12 cellular contexts compared by ENCODE assay signal in genomic region chr12:52952082-52952801, GRCh38. TPM values are rescaled to one million over a fixed set of nuclear protein-coding genes. Genes with fewer than 3 reads are reported as not detected.
DNase-seq lines count a peak whose midpoint lies in the region; ATAC-seq, FAIRE-seq and TF ChIP-seq lines count a peak whose summit lies in the region.
"Had no signal": no experiment of that assay in that cellular context is flagged by ENCODE, and none has a peak within 500 bp of the region (broad histone marks: within the 10 kb centered on the region; RNA-seq: fewer than 3 reads in every experiment).

No MANE protein-coding gene starts in this region.

- H3K9me2 ChIP-seq in Loucy (replicated peaks; ENCODE audit: low read depth, low read length): no peaks in the 10 kb centered on the region

- no peaks in the 10 kb centered on the region for H3K4me1 ChIP-seq in Loucy (ENCODE audit: insufficient read depth, low read length, poor library complexity, severe bottlenecking)

- no peak for DNase-seq in GM12864 (ENCODE audit: low read depth)
- DNase-seq in bronchial epithelial cell (ENCODE audit: low read depth): peak; percentile 28
- peak; percentile 67 for DNase-seq in mucosa of gallbladder (ENCODE audit: low spot score)
- no peak for DNase-seq in NCI-H1417 treated with DMSO at 0.1 percent for 48 hours (lab: John Stamatoyannopoulos, UW)
- DNase-seq in mesenteric fat pad (ENCODE audit: low spot score): no peak
- DNase-seq: activated CD4-positive, alpha-beta T cell treated with anti-CD3 and anti-CD28 coated beads, Interleukin-2, amount 50 U/mL, for 4 hours; NCI-H82; stimulated activated naive CD4-positive, alpha-beta T cell treated with Interleukin-2 at 50 U/mL for 16 hours had no signal

- no peaks in the 10 kb centered on the region for H4K20me1 ChIP-seq in Loucy (ENCODE audit: insufficient read depth, low read length, poor library complexity, severe bottlenecking)

- no peaks in the 10 kb centered on the region for H3F3A ChIP-seq in Loucy (ENCODE audit: low read depth)

- no peaks in the 10 kb centered on the region for H3K79me2 ChIP-seq in Loucy (ENCODE audit: insufficient read depth, low read length)

- TF ChIP-seq CTCF in GM12864 (IDR thresholded peaks at IDR 0.05; ENCODE audit: low read depth, low read length, missing control alignments) (peak; percentile 52), Loucy (conservative IDR thresholded peaks at IDR 0.05; ENCODE audit: low read length) (peak; percentile 25; the same call in 1 of the 2 replicates), bronchial epithelial cell (IDR thresholded peaks at IDR 0.05; ENCODE audit: insufficient read depth, low read length, severe bottlenecking) (peak; percentile 44)

- H3K9ac ChIP-seq in Loucy (ENCODE audit: low read depth, low read length, poor library complexity, severe bottlenecking): no peak overlapping the region

- H3K4me3 ChIP-seq in GM12864 (ENCODE audit: low read depth, low read length): no peak overlapping the region
- H3K4me3 ChIP-seq in Loucy (ENCODE audit: low read length, poor library complexity, severe bottlenecking): no peak overlapping the region
- H3K4me3 ChIP-seq in bronchial epithelial cell (ENCODE audit: low read depth, low read length): no peak overlapping the region

- H3K27me3 ChIP-seq in Loucy (ENCODE audit: insufficient read depth, low read length, poor library complexity, severe bottlenecking) (no peaks in the 10 kb centered on the region), bronchial epithelial cell (ENCODE audit: control insufficient read depth, insufficient read depth, low read length) (no peaks in the 10 kb centered on the region)

- no peak for FAIRE-seq in bronchial epithelial cell (lab: Jason Lieb, UNC)

- no peaks in the 10 kb centered on the region for H3K36me3 ChIP-seq in Loucy (ENCODE audit: insufficient read depth, low read length)
- peaks cover 18% of the 10 kb centered on the region for H3K36me3 ChIP-seq in bronchial epithelial cell (ENCODE audit: control insufficient read depth, insufficient read depth, low read length)

- no peak for ATAC-seq in GM21390 (IDR thresholded peaks at IDR 0.05; ENCODE audit: unreplicated experiment)
- no peak for ATAC-seq in activated CD4-positive, CD25-positive, alpha-beta regulatory T cell treated with anti-CD3 and anti-CD28 coated beads, Interleukin-2, amount 50 U/mL, for 24 hours
- ATAC-seq: esophagus mucosa had no signal

- no peak overlapping the region for H2AFZ ChIP-seq in Loucy (ENCODE audit: low read length)

- H3K4me2 ChIP-seq in Loucy (ENCODE audit: low read depth, low read length, poor library complexity, severe bottlenecking): no peak overlapping the region

- no peaks in the 10 kb centered on the region for H3K9me3 ChIP-seq in Loucy (ENCODE audit: insufficient read depth, low read depth, low read length)

RNA-seq across cellular contexts. Expression of gene KRT18, which starts 3.3 kb away (rescaled TPM):
- total RNA-seq in bronchial epithelial cell: 387 and 526 TPM in 2 replicates
- total RNA-seq in mucosa of gallbladder: 564 TPM
- 4.6 TPM for total RNA-seq in mesenteric fat pad

RNA-seq across cellular contexts. Expression of gene KRT8, which starts 47.4 kb away (rescaled TPM):
- 146 and 309 TPM in 2 replicates for total RNA-seq in bronchial epithelial cell
- 1,446 TPM for total RNA-seq in mucosa of gallbladder
- 5.7 TPM for total RNA-seq in mesenteric fat pad

RNA-seq across cellular contexts. Expression of gene EIF4B, which starts 54.0 kb away (rescaled TPM):
- total RNA-seq in bronchial epithelial cell (1,485 and 2,183 TPM in 2 replicates), mucosa of gallbladder (546 TPM), mesenteric fat pad (393 TPM)

Comparison
In these comparisons a context has a peak if more than half of its experiments do, and no peak if none do; other contexts are left out.
1. DNase-seq: peak in bronchial epithelial cell (single experiment) and mucosa of gallbladder (single experiment); none in GM12864 (single experiment), NCI-H1417 treated with DMSO at 0.1 percent for 48 hours (single experiment) and mesenteric fat pad (single experiment).
2. RNA of gene KRT18, which starts 3.3 kb away (total RNA-seq): 564 TPM in mucosa of gallbladder (single experiment) and 387 to 526 TPM in bronchial epithelial cell; 4.6 TPM in mesenteric fat pad (single experiment); every median in the first group is over 10 times any median in the second.
3. RNA of gene KRT8, which starts 47.4 kb away (total RNA-seq): 1,446 TPM in mucosa of gallbladder (single experiment) and 146 to 309 TPM in bronchial epithelial cell; 5.7 TPM in mesenteric fat pad (single experiment); every median in the first group is over 10 times any median in the second.
4. Peak in every context shown above with its lines, with median percentiles within 50 percentile points of each other: CTCF ChIP-seq.